Comparison of ENCODE assay signal across 1 cellular context in genomic region chr20:63032861-63033634, GRCh38.
TF ChIP-seq lines count a peak whose summit lies in the region.

No MANE protein-coding gene starts in this region.

TF ChIP-seq in GM12878, 131 proteins besides CTCF, POLR2A, EP300 and RAD21 (continued from another document):
- TF ChIP-seq HSF1 (IDR thresholded peaks at IDR 0.05; ENCODE audit: low read depth, low read length) (no peak), TARDBP (IDR thresholded peaks at IDR 0.05; ENCODE audit: borderline replicate concordance) (no peak), STAT1 (conservative IDR thresholded peaks at IDR 0.05) (no peak), POU2F2 (IDR thresholded peaks at IDR 0.05; ENCODE audit: borderline replicate concordance, low read depth, low read length) (peak; percentile 50; the same call in 1 of the 3 replicates), KAT2A (conservative IDR thresholded peaks at IDR 0.05; ENCODE audit: control insufficient read depth, low read depth, low read length) (no peak), CREM (IDR thresholded peaks at IDR 0.05; ENCODE audit: low read depth) (0 out of 2 replicates have a peak, but pooled peaks have one; percentile 14), NR2C2 (IDR thresholded peaks at IDR 0.05; ENCODE audit: borderline replicate concordance, control insufficient read depth, insufficient read length, low read depth) (no peak), CREB1 (IDR thresholded peaks at IDR 0.05; ENCODE audit: low read depth) (0 out of 2 replicates have a peak, but pooled peaks have one; percentile 33), ZNF274 (IDR thresholded peaks at IDR 0.05; ENCODE audit: insufficient read depth, insufficient read length) (no peak)
- TF ChIP-seq, protein P1, sequence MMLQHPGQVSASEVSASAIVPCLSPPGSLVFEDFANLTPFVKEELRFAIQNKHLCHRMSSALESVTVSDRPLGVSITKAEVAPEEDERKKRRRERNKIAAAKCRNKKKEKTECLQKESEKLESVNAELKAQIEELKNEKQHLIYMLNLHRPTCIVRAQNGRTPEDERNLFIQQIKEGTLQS (IDR thresholded peaks at IDR 0.05; ENCODE audit: borderline replicate concordance, extremely low read depth, low read depth, low read length): no peak
